ENCODE assay signal across 8 cellular contexts in the genomic region with DNA sequence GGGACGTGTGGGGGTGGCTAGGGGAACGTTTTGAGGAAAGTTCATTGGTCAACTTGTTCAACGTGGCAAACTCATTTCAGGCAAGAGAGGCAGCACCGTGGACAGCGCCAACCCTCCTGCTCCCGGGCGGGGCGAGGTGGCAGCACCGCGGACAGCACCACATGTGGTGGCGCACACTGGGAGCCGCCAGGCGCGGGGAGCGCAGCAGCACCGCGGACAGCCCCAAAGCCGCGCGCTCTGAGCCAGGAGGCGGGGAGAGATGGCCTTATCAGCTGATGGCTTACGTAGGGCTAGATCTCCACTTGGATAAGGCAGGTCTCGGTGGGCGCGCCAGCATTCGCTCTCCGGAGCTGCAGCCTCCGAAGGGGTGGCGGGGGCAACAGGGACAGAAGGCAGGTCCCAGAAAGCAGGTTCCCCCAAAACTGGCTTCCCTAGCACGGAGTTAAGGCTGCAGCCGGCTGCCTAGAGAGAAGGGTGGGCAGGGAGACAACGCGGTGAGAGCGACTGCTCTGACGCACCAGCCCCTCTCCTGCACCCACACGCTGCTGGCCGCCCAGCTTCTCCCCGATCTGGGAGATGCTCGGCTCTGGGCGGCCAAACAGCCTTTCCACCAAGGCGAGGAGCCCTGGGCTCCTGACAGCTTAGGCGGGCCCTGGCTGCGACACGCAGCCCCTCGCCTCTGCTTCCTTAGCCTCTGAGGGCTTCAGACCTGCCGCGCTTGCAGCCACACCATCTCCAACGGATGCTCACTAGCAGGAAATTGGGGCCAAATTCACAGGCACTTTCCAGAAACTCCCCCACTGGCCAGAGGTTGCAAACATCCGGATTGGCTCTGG. TPM values are rescaled to one million over a fixed set of nuclear protein-coding genes. Genes with fewer than 3 reads are reported as not detected.
A peak's percentile ranks its signal among the peaks of the same experiment; 100 is the strongest.
DNase-seq lines count a peak whose midpoint lies in the region; ATAC-seq and TF ChIP-seq lines count a peak whose summit lies in the region.

Gene HTR5A (plus strand): TSS at position 333 of the 836 bp plus-strand sequence. CDS start 576 bp downstream, outside the sequence.

- no peaks in the 10 kb centered on the region for H3K4me1 Mint-ChIP-seq in CD8-positive, alpha-beta T cell (ENCODE audit: low read depth)

- H3K27me3 ChIP-seq in CD8-positive, alpha-beta T cell (ENCODE audit: insufficient read depth, low read length): peaks cover 4% of the 10 kb centered on the region
- H3K27me3 ChIP-seq in left ventricle myocardium inferior (ENCODE audit: low read depth): peaks cover 60% of the 10 kb centered on the region

- peaks cover 3% of the 10 kb centered on the region for H3K4me1 ChIP-seq in CD8-positive, alpha-beta T cell (ENCODE audit: insufficient read depth, low read length)
- no peaks in the 10 kb centered on the region for H3K4me1 ChIP-seq in left ventricle myocardium inferior

- peak; percentile 100 for ATAC-seq in CD8-positive, alpha-beta T cell
- peak; percentile 93 for ATAC-seq in GM19455 (IDR thresholded peaks at IDR 0.05; ENCODE audit: unreplicated experiment)
- ATAC-seq in HG03520 (IDR thresholded peaks at IDR 0.05; ENCODE audit: unreplicated experiment): peak; percentile 96

- POLR2A ChIA-PET in CD8-positive, alpha-beta T cell (lab: Charles Lee): no interaction called here

- peak; percentile 53 to 84 (median 74) for DNase-seq in CD8-positive, alpha-beta T cell
- DNase-seq in T-helper 1 cell: peak; percentile 38 to 76 (median 68)
- DNase-seq in amniotic epithelial cell (ENCODE audit: low read depth): peak; percentile 64
- DNase-seq in left ventricle myocardium inferior: peak; percentile 74
- DNase-seq in retina: peak; percentile 92
- no peak for DNase-seq in coronary artery (ENCODE audit: low spot score)

- no peak within 1 kb of the TSS for H3K27ac ChIP-seq in CD8-positive, alpha-beta T cell (ENCODE audit: low read depth, low read length)
- H3K27ac ChIP-seq in left ventricle myocardium inferior (replicated peaks) (no peak within 1 kb of the TSS), coronary artery (no peak within 1 kb of the TSS)

- TF ChIP-seq CTCF in CD8-positive, alpha-beta T cell (IDR thresholded peaks at IDR 0.05): no peak
- TF ChIP-seq CTCF in left ventricle myocardium inferior (IDR thresholded peaks at IDR 0.05; ENCODE audit: borderline replicate concordance): no peak
- TF ChIP-seq CTCF in coronary artery (IDR thresholded peaks at IDR 0.05): no peak

- no peaks in the 10 kb centered on the region for H3K9me3 Mint-ChIP-seq in CD8-positive, alpha-beta T cell

- no peaks in the 10 kb centered on the region for H3K36me3 ChIP-seq in CD8-positive, alpha-beta T cell (ENCODE audit: insufficient read depth, low read length)
- no peaks in the 10 kb centered on the region for H3K36me3 ChIP-seq in left ventricle myocardium inferior

- H3K4me3 Mint-ChIP-seq in CD8-positive, alpha-beta T cell: no peak within 1 kb of the TSS

- no peaks in the 10 kb centered on the region for H3K36me3 Mint-ChIP-seq in CD8-positive, alpha-beta T cell

- H3K4me3 ChIP-seq in CD8-positive, alpha-beta T cell (ENCODE audit: low read depth, low read length): no peak within 1 kb of the TSS
- H3K4me3 ChIP-seq in left ventricle myocardium inferior (no peak within 1 kb of the TSS), coronary artery (no peak within 1 kb of the TSS)

- intact Hi-C loops in CD8-positive, alpha-beta T cell (cut with DNase I, micrococcal nuclease): loop anchor here in 1 of 2 experiments (2.0 kb wide), 1 partner anchor 67 kb away; the partner anchor contains the start of gene PAXIP1
- intact Hi-C loops in left ventricle myocardium inferior (cut with micrococcal nuclease): no loop called here

- H3K27me3 Mint-ChIP-seq in CD8-positive, alpha-beta T cell (ENCODE audit: low read depth): peaks cover 45% of the 10 kb centered on the region

- CTCF ChIA-PET in CD8-positive, alpha-beta T cell (lab: Charles Lee): interaction anchor here (1.1 kb wide), 1 partner anchor 143 kb away, joined by 3 read pairs; no protein-coding TSS in a partner anchor

- no peaks in the 10 kb centered on the region for H3K9me3 ChIP-seq in CD8-positive, alpha-beta T cell (ENCODE audit: low read length)
- no peaks in the 10 kb centered on the region for H3K9me3 ChIP-seq in left ventricle myocardium inferior (replicated peaks)

- no peak within 1 kb of the TSS for H3K27ac Mint-ChIP-seq in CD8-positive, alpha-beta T cell

RNA-seq across cellular contexts. Expression of gene HTR5A, which starts in this region (rescaled TPM):
- total RNA-seq in CD8-positive, alpha-beta T cell: not detected
- total RNA-seq in left ventricle myocardium inferior: not detected

Comparison
In these comparisons a context has a peak if more than half of its experiments do, and no peak if none do; other contexts are left out.
1. Peak in DNase-seq and ATAC-seq in CD8-positive, alpha-beta T cell; RNA of the gene not detected or under 1 TPM.
2. Peak in DNase-seq in left ventricle myocardium inferior; RNA of the gene not detected or under 1 TPM.